Comparison of ENCODE assay signal across 23 cellular contexts in the genomic region with DNA sequence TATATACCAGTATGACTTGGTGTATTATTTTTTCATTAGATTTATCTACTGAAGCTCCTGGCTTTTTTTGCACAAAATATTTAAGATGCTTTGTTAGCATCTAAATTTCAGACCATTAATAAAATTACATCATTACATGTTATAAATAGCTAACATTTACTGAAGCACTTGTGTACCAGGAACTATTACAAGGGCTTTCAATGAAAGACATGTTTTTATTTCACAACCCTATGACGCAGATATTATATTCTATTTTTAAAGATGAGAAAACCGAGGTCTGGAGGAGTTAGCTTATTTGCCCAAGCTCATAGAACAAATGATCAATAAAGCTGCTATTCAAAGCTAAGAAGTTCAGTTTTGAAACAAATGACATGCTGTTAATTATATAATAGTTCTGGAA.
DNase-seq lines count a peak whose midpoint lies in the region; ATAC-seq and TF ChIP-seq lines count a peak whose summit lies in the region.
"Had no signal": no experiment of that assay in that cellular context is flagged by ENCODE, and none has a peak within 500 bp of the region (broad histone marks: within the 10 kb centered on the region; RNA-seq: fewer than 3 reads in every experiment).

No MANE protein-coding gene starts in this region.

- TF ChIP-seq CTCF in MCF 10A (IDR thresholded peaks at IDR 0.05; ENCODE audit: unreplicated experiment) (no peak), breast epithelium (IDR thresholded peaks at IDR 0.05) (no peak), body of pancreas (IDR thresholded peaks at IDR 0.05) (no peak), vagina (IDR thresholded peaks at IDR 0.05) (no peak)

- ATAC-seq in body of pancreas: peak; percentile 77
- ATAC-seq in left ventricle myocardium superior: peak; percentile 90
- ATAC-seq in GM19328 (IDR thresholded peaks at IDR 0.05; ENCODE audit: unreplicated experiment): no peak
- no peak for ATAC-seq in esophagus mucosa
- ATAC-seq: left lobe of liver, right lobe of liver had no signal

- no peaks in the 10 kb centered on the region for H3K27me3 Mint-ChIP-seq in MCF 10A (ENCODE audit: insufficient read depth, unreplicated experiment)

- no peaks in the 10 kb centered on the region for H3K36me3 Mint-ChIP-seq in MCF 10A (ENCODE audit: insufficient read depth, unreplicated experiment)
- H3K36me3 Mint-ChIP-seq: CD4-positive, alpha-beta memory T cell had no signal

- peaks cover 16% of the 10 kb centered on the region for H3K4me1 Mint-ChIP-seq in MCF 10A (ENCODE audit: insufficient read depth, unreplicated experiment)

- 13 to 23% methylated on average over 2 of the region's 2 CpGs for WGBS in body of pancreas, 2 donors

- POLR2A ChIA-PET in MCF 10A (lab: Yijun Ruan, JAX): interaction anchor here (0.7 to 1.7 kb wide), 10 partner anchors 13 to 216 kb away, joined by 3 to 5 read pairs (median 4); no protein-coding TSS in a partner anchor

- H3K27me3 ChIP-seq in breast epithelium (no peaks in the 10 kb centered on the region), body of pancreas (no peaks in the 10 kb centered on the region), vagina (no peaks in the 10 kb centered on the region)
- H3K27me3 ChIP-seq: right lobe of liver had no signal

- H3K4me3 ChIP-seq in breast epithelium (no peak overlapping the region), body of pancreas (no peak overlapping the region), vagina (no peak overlapping the region)
- H3K4me3 ChIP-seq: right lobe of liver had no signal

- peaks cover 6% of the 10 kb centered on the region for H3K9me3 Mint-ChIP-seq in MCF 10A (ENCODE audit: unreplicated experiment)

- CTCF ChIA-PET in MCF 10A (lab: Yijun Ruan, JAX): interaction anchor here (0.5 to 0.7 kb wide), 5 partner anchors 11 to 392 kb away, joined by 3 read pairs; no protein-coding TSS in a partner anchor

- H3K4me1 ChIP-seq in breast epithelium: no peaks in the 10 kb centered on the region
- H3K4me1 ChIP-seq in body of pancreas: peaks cover 10% of the 10 kb centered on the region
- no peaks in the 10 kb centered on the region for H3K4me1 ChIP-seq in vagina
- H3K4me1 ChIP-seq: parathyroid adenoma, right lobe of liver had no signal

- intact Hi-C loops in MCF 10A (cut with micrococcal nuclease) (no loop called here), breast epithelium (cut with DNase I; ENCODE audit: low total_unique reads) (no loop called here), body of pancreas (cut with DNase I) (no loop called here), left ventricle myocardium superior (cut with micrococcal nuclease) (no loop called here), vagina (cut with DNase I) (no loop called here)

- peak overlapping the region; percentile 17 for H3K27ac Mint-ChIP-seq in MCF 10A (ENCODE audit: low read depth, unreplicated experiment)
- H3K27ac Mint-ChIP-seq: CD4-positive, alpha-beta memory T cell; nephron; T-helper 2 cell treated with Interferon-gamma antibody and Interleukin-4, amounts not matched to agents 5 μg/mL and 100 μg/mL, for 36 hours had no signal

- no TSS peak for BruUV-seq in MCF 10A (replicated peaks; lab: Mats Ljungman, UMichigan)

- TF ChIP-seq POLR2A in breast epithelium (IDR thresholded peaks at IDR 0.05) (no peak), body of pancreas (IDR thresholded peaks at IDR 0.05) (no peak), vagina (IDR thresholded peaks at IDR 0.05) (no peak)

- H3K27ac ChIP-seq in breast epithelium (no peak overlapping the region), body of pancreas (peak overlapping the region in 1 of 4 donors; percentile 43), vagina (peak overlapping the region; percentile 30)
- H3K27ac ChIP-seq: parathyroid adenoma, right lobe of liver, VCaP had no signal

- no peak overlapping the region for H3K4me3 Mint-ChIP-seq in MCF 10A (ENCODE audit: unreplicated experiment)
- H3K4me3 Mint-ChIP-seq: CD4-positive, alpha-beta memory T cell; nephron; T-helper 2 cell treated with Interferon-gamma antibody and Interleukin-4, amounts not matched to agents 5 μg/mL and 100 μg/mL, for 36 hours had no signal

- DNase-seq in MCF 10A (ENCODE audit: unreplicated experiment) (peak; percentile 44), breast epithelium (ENCODE audit: low spot score in 2 of 2) (no peak), body of pancreas (no peak), left ventricle myocardium superior (no peak), vagina (ENCODE audit: extremely low spot score in 2 of 2) (no peak), DMS153 (lab: John Stamatoyannopoulos, UW) (no peak)
- DNase-seq: activated naive CD4-positive, alpha-beta T cell treated with anti-CD3 and anti-CD28 coated beads, Interleukin-2, amount 50 U/mL, for 16 hours; AML-193; CD4-positive, alpha-beta memory T cell; central memory CD4-positive, alpha-beta T cell; DMS 273 treated with DMSO at 0.1 percent for 48 hours; NCI-H1417; NCI-H2107; NCI-H446 treated with DMSO at 0.1 percent for 48 hours; right lobe of liver; stimulated activated naive CD4-positive, alpha-beta T cell treated with Interleukin-2 at 50 U/mL for 16 hours had no signal

- H3K36me3 ChIP-seq in breast epithelium (no peaks in the 10 kb centered on the region), body of pancreas (replicated peaks in 1 of 2; ENCODE audit: insufficient read depth in 1 of 2, low read depth in 2 of 2) (no peaks in the 10 kb centered on the region), vagina (no peaks in the 10 kb centered on the region)
- H3K36me3 ChIP-seq: right lobe of liver had no signal

- H3K9me3 ChIP-seq in breast epithelium (no peaks in the 10 kb centered on the region), body of pancreas (no peaks in the 10 kb centered on the region), vagina (no peaks in the 10 kb centered on the region)
- H3K9me3 ChIP-seq: right lobe of liver had no signal

Comparison
In these comparisons a context has a peak if more than half of its experiments do, and no peak if none do; other contexts are left out.
1. ATAC-seq: peak in body of pancreas (single experiment) and left ventricle myocardium superior (single experiment); none in GM19328 (single experiment) and esophagus mucosa (single experiment).